In the genomic region with DNA sequence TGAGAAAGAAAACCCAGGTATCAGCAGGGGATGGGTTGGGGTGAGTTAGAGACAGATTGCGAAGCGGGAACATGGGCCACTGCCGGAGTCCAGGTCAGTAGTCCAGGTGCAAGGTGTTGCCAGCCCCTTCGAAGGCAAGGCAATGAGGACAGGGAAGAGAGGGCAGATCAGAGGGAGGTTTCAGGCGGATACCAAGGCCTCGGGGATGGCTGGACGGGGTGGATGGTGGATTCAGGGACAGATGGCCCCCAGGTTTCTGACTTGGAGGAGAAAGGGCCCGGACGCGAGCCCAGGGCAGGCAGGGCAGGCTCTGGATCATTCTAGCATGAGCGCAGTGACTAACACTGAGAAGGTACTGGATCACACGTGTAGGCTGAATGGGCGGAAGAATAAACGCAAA, we compare ENCODE assay signal across 22 cellular contexts. TPM values are rescaled to one million over a fixed set of nuclear protein-coding genes. Genes with fewer than 3 reads are reported as not detected.
"Had no signal": no experiment of that assay in that cellular context is flagged by ENCODE, and none has a peak within 500 bp of the region (broad histone marks: within the 10 kb centered on the region; RNA-seq: fewer than 3 reads in every experiment).

No MANE protein-coding gene starts in this region.

- ATAC-seq: HepG2, Panc1, PC-3, SK-N-SH treated with all-trans-retinoic acid at 6 μM for 48 hours had no signal

- DNase-seq: IMR-90; Karpas-422; KG1; MG63; NCI-H1105 treated with DMSO at 0.1 percent for 48 hours; NCI-H1417 treated with DMSO at 0.1 percent for 48 hours; NCI-H1694 treated with DMSO at 0.1 percent for 48 hours; NCI-H1930; NCI-H2081 treated with DMSO at 0.1 percent for 48 hours; NCI-H2171; NCI-H226; NCI-H446; NCI-H524 treated with DMSO at 0.1 percent for 48 hours; NCI-H69; NCI-H82; NK-92 treated with Interleukin-12 subunit alpha and Interleukin-12 subunit beta, amount 100 ng/mL, for 24 hours; PC-3; SHP77 treated with DMSO at 0.1 percent for 48 hours; SJCRH30 had no signal

RNA-seq across cellular contexts. Expression of gene IGSF9B, which starts 25.4 kb away (rescaled TPM):
- total RNA-seq: HepG2, SJCRH30 had no signal
